ENCODE assay signal across 15 cellular contexts in genomic region chr17:78494189-78494960, GRCh38.
"Had no signal": no experiment of that assay in that cellular context is flagged by ENCODE, and none has a peak within 500 bp of the region (broad histone marks: within the 10 kb centered on the region; RNA-seq: fewer than 3 reads in every experiment).

No MANE protein-coding gene starts in this region.

- H3K4me3 ChIP-seq: esophagus squamous epithelium, gastroesophageal sphincter, ovary, testis, tibial nerve, upper lobe of right lung had no signal

- DNase-seq: cerebellar nuclear complex; esophagus squamous epithelium; foreskin fibroblast; glutamatergic neuron; left cardiac atrium; naive thymus-derived CD4-positive, alpha-beta T cell; nephron progenitor cell; ovary; stimulated activated CD4-positive, alpha-beta T cell treated with anti-CD3 and anti-CD28 coated beads, Interleukin-4, amount 100 ng/mL, for 1 hour; stimulated activated CD8-positive, alpha-beta memory T cell treated with anti-CD3 and anti-CD28 coated beads, Interleukin-4, amount 100 ng/mL, for 48 hours; stimulated activated naive CD8-positive, alpha-beta T cell treated with anti-CD3 and anti-CD28 coated beads, Interleukin-15, Interleukin-2, amounts not matched to agents 100 U/mL and 50 U/mL, for 24 hours; testis had no signal

- H3K36me3 ChIP-seq: esophagus squamous epithelium, gastroesophageal sphincter, ovary, tibial nerve, upper lobe of right lung had no signal

- H3K4me1 ChIP-seq: testis, tibial nerve, upper lobe of right lung had no signal

- H3K27ac ChIP-seq: esophagus squamous epithelium, gastroesophageal sphincter, ovary, testis, tibial nerve, upper lobe of right lung had no signal

- H3K27me3 ChIP-seq: gastroesophageal sphincter, ovary, testis, upper lobe of right lung had no signal

- H3K9me3 ChIP-seq: esophagus squamous epithelium, gastroesophageal sphincter, ovary, testis, tibial nerve, upper lobe of right lung had no signal
